In genomic region chr11:2382927-2383822, GRCh38 we compare ENCODE assay signal across 9 cellular contexts. TPM values are rescaled to one million over a fixed set of nuclear protein-coding genes. Genes with fewer than 3 reads are reported as not detected.
A peak's percentile ranks its signal among the peaks of the same experiment; 100 is the strongest.
DNase-seq lines count a peak whose midpoint lies in the region; ATAC-seq and TF ChIP-seq lines count a peak whose summit lies in the region.
"Had no signal": no experiment of that assay in that cellular context is flagged by ENCODE, and none has a peak within 500 bp of the region (broad histone marks: within the 10 kb centered on the region; RNA-seq: fewer than 3 reads in every experiment).

No MANE protein-coding gene starts in this region.

- DNase-seq in activated CD4-positive, alpha-beta T cell treated with anti-CD3 and anti-CD28 coated beads, Interleukin-2, amount 10 ng/mL, durations not matched to agents 7 days and 5 days = no peak
- DNase-seq in activated CD4-positive, alpha-beta T cell treated with anti-CD3 and anti-CD28 coated beads, Interleukin-2, amount 50 U/mL, for 1 hour = no peak
- DNase-seq in caudate nucleus (lab: John Stamatoyannopoulos, UW) (peak in 2 of 61 donors; percentile 26 to 29), lower lobe of right lung (no peak), transverse colon (peak; percentile 58), NCI-H345 treated with DMSO at 0.1 percent for 48 hours (lab: John Stamatoyannopoulos, UW; ENCODE audit: unreplicated experiment) (no peak)
- no peak for DNase-seq in stimulated activated CD4-positive, alpha-beta T cell treated with anti-CD3 and anti-CD28 coated beads, Interleukin-15, amount 100 ng/mL, for 24 hours
- DNase-seq in activated T-cell treated with anti-CD3 and anti-CD28 coated beads, Interleukin-2, amount 50 U/mL, for 4 hours = no peak
- DNase-seq: activated naive CD4-positive, alpha-beta T cell treated with Interleukin-2 at 50 U/mL for 16 hours had no signal

- H3K4me3 Mint-ChIP-seq in activated CD4-positive, alpha-beta T cell treated with anti-CD3 and anti-CD28 coated beads, Interleukin-2, amount 10 ng/mL, durations not matched to agents 7 days and 5 days = no peak overlapping the region
- no peak overlapping the region for H3K4me3 Mint-ChIP-seq in activated T-cell treated with anti-CD3 and anti-CD28 coated beads, Interleukin-2, amount 50 U/mL, for 4 hours

- no peaks in the 10 kb centered on the region for H3K27me3 Mint-ChIP-seq in activated CD4-positive, alpha-beta T cell treated with anti-CD3 and anti-CD28 coated beads, Interleukin-2, amount 10 ng/mL, durations not matched to agents 7 days and 5 days
- no peaks in the 10 kb centered on the region for H3K27me3 Mint-ChIP-seq in activated T-cell treated with anti-CD3 and anti-CD28 coated beads, Interleukin-2, amount 50 U/mL, for 4 hours (ENCODE audit: low read depth)

- TF ChIP-seq CTCF in lower lobe of right lung (IDR thresholded peaks at IDR 0.05) = peak; percentile 16
- TF ChIP-seq CTCF in transverse colon (IDR thresholded peaks at IDR 0.05) = no peak

- H3K4me1 Mint-ChIP-seq in activated CD4-positive, alpha-beta T cell treated with anti-CD3 and anti-CD28 coated beads, Interleukin-2, amount 10 ng/mL, durations not matched to agents 7 days and 5 days = peaks cover 65% of the 10 kb centered on the region
- H3K4me1 Mint-ChIP-seq in activated T-cell treated with anti-CD3 and anti-CD28 coated beads, Interleukin-2, amount 50 U/mL, for 4 hours (ENCODE audit: low read depth) = peaks cover 80% of the 10 kb centered on the region

- peak overlapping the region; percentile 71 for H3K27ac Mint-ChIP-seq in activated CD4-positive, alpha-beta T cell treated with anti-CD3 and anti-CD28 coated beads, Interleukin-2, amount 10 ng/mL, durations not matched to agents 7 days and 5 days

- CTCF ChIA-PET in activated CD4-positive, alpha-beta T cell treated with anti-CD3 and anti-CD28 coated beads, Interleukin-2, amount 10 ng/mL, durations not matched to agents 7 days and 5 days (lab: Charles Lee) = interaction anchor here (0.7 to 1.6 kb wide), 6 partner anchors 17 to 79 kb away, joined by 3 to 6 read pairs (median 3); partner anchors contain the start of gene TSSC4

- peak; percentile 1 to 9 for ATAC-seq in lower lobe of right lung
- no peak for ATAC-seq in activated T-cell treated with anti-CD3 and anti-CD28 coated beads, Interleukin-2, amount 50 U/mL, for 4 hours

- in situ Hi-C loops in transverse colon (cut with MboI; ENCODE audit: low pct_ligation_motif_present in 1 of 4, low pct_unique_long_range_greater_than_20kb in 1 of 4, low sequenced_read_pairs in 3 of 4) = no loop called here

- 51% methylated on average over 24 of the region's 25 CpGs; no CpG with 5 or more reads in 1 of the 2 donors for WGBS in transverse colon (ENCODE audit: low coverage in 1 of 2), 2 donors

- H3K4me3 ChIP-seq in lower lobe of right lung = peak overlapping the region; percentile 13
- H3K4me3 ChIP-seq in transverse colon = no peak overlapping the region

- H3K9me3 ChIP-seq in lower lobe of right lung (no peaks in the 10 kb centered on the region), transverse colon (no peaks in the 10 kb centered on the region)

- TF ChIP-seq POLR2A in transverse colon (IDR thresholded peaks at IDR 0.05) = no peak

- peaks cover 15% of the 10 kb centered on the region for H3K36me3 Mint-ChIP-seq in activated CD4-positive, alpha-beta T cell treated with anti-CD3 and anti-CD28 coated beads, Interleukin-2, amount 10 ng/mL, durations not matched to agents 7 days and 5 days (ENCODE audit: low read depth)
- peaks cover 3% of the 10 kb centered on the region for H3K36me3 Mint-ChIP-seq in activated T-cell treated with anti-CD3 and anti-CD28 coated beads, Interleukin-2, amount 50 U/mL, for 4 hours (ENCODE audit: insufficient read depth)

- peaks cover 83% of the 10 kb centered on the region for H3K4me1 ChIP-seq in lower lobe of right lung
- H3K4me1 ChIP-seq in transverse colon = peaks cover 76 to 97% (median 92%) of the 10 kb centered on the region in 4 donors

- POLR2A ChIA-PET in activated CD4-positive, alpha-beta T cell treated with anti-CD3 and anti-CD28 coated beads, Interleukin-2, amount 10 ng/mL, durations not matched to agents 7 days and 5 days (lab: Charles Lee) = no interaction called here

- H3K36me3 ChIP-seq in lower lobe of right lung (peaks cover 14% of the 10 kb centered on the region), transverse colon (no peaks in the 10 kb centered on the region)

- intact Hi-C loops in lower lobe of right lung (cut with DNase I) (no loop called here), transverse colon (cut with DNase I; ENCODE audit: low total_unique reads) (loop anchor here (10.0 kb wide), 1 partner anchor 818 kb away; no protein-coding TSS in a partner anchor)

- TF ChIP-seq EP300 in transverse colon (IDR thresholded peaks at IDR 0.05; ENCODE audit: low read depth) = no peak

- H3K9me3 Mint-ChIP-seq in activated CD4-positive, alpha-beta T cell treated with anti-CD3 and anti-CD28 coated beads, Interleukin-2, amount 10 ng/mL, durations not matched to agents 7 days and 5 days = no peaks in the 10 kb centered on the region
- H3K9me3 Mint-ChIP-seq in activated T-cell treated with anti-CD3 and anti-CD28 coated beads, Interleukin-2, amount 50 U/mL, for 4 hours = no peaks in the 10 kb centered on the region

- peak overlapping the region; percentile 87 for H3K27ac ChIP-seq in caudate nucleus (ENCODE audit: low read depth, low read length)
- H3K27ac ChIP-seq in lower lobe of right lung = peak overlapping the region; percentile 99
- peak overlapping the region; percentile 92 to 99 (median 96) for H3K27ac ChIP-seq in transverse colon

- no peaks in the 10 kb centered on the region for H3K27me3 ChIP-seq in lower lobe of right lung (ENCODE audit: low read depth)
- H3K27me3 ChIP-seq in transverse colon = no peaks in the 10 kb centered on the region

RNA-seq across cellular contexts. Expression of gene CD81, which starts 6.1 kb away (rescaled TPM):
- total RNA-seq in activated CD4-positive, alpha-beta T cell treated with anti-CD3 and anti-CD28 coated beads, Interleukin-2, amount 10 ng/mL, durations not matched to agents 7 days and 5 days = 100 to 1,000 TPM; 137 to 157 TPM
- total RNA-seq in lower lobe of right lung (850 TPM), transverse colon (100 to 1,000 TPM; 156 to 406 (median 255) TPM)
- 100 to 1,000 TPM; 205 to 227 (median 209) TPM for total RNA-seq in activated T-cell treated with anti-CD3 and anti-CD28 coated beads, Interleukin-2, amount 50 U/mL, for 4 hours

RNA-seq across cellular contexts. Expression of gene TSSC4, which starts 17.4 kb away (rescaled TPM):
- total RNA-seq in activated CD4-positive, alpha-beta T cell treated with anti-CD3 and anti-CD28 coated beads, Interleukin-2, amount 10 ng/mL, durations not matched to agents 7 days and 5 days = 10 to 100 TPM; 31.1 to 47.5 TPM
- total RNA-seq in lower lobe of right lung = 38.8 TPM
- total RNA-seq in transverse colon = 10 to 100 TPM; 13.3 to 38.9 (median 36.0) TPM
- 100 to 1,000 TPM; 119 to 127 (median 122) TPM for total RNA-seq in activated T-cell treated with anti-CD3 and anti-CD28 coated beads, Interleukin-2, amount 50 U/mL, for 4 hours

Comparison
In these comparisons a context has a peak if more than half of its experiments do, and no peak if none do; other contexts are left out.
1. ATAC-seq: peak in lower lobe of right lung (2 of 2); none in activated T-cell treated with anti-CD3 and anti-CD28 coated beads, Interleukin-2, amount 50 U/mL, for 4 hours (0 of 2).
2. Peak in every context shown above with its lines, with median percentiles within 50 percentile points of each other: H3K27ac ChIP-seq.